ENCODE assay signal across 21 cellular contexts in genomic region chr4:147355849-147356248, GRCh38.
DNase-seq lines count a peak whose midpoint lies in the region; FAIRE-seq and TF ChIP-seq lines count a peak whose summit lies in the region.
"Had no signal": no experiment of that assay in that cellular context is flagged by ENCODE, and none has a peak within 500 bp of the region (broad histone marks: within the 10 kb centered on the region; RNA-seq: fewer than 3 reads in every experiment).

No MANE protein-coding gene starts in this region.

- no peaks in the 10 kb centered on the region for H3K27me3 Mint-ChIP-seq in MCF 10A (ENCODE audit: insufficient read depth, unreplicated experiment)

- no peak for FAIRE-seq in H54 (lab: Jason Lieb, UNC)

- TF ChIP-seq CTCF in MCF 10A (IDR thresholded peaks at IDR 0.05; ENCODE audit: unreplicated experiment) (no peak), breast epithelium (IDR thresholded peaks at IDR 0.05) (no peak), astrocyte of the spinal cord (IDR thresholded peaks at IDR 0.05; ENCODE audit: low read depth, low read length) (no peak)

- no peaks in the 10 kb centered on the region for H3K27me3 ChIP-seq in breast epithelium
- H3K27me3 ChIP-seq: stomach had no signal

- H3K9me3 ChIP-seq in breast epithelium = no peaks in the 10 kb centered on the region
- H3K9me3 ChIP-seq: stomach had no signal

- peaks cover 9% of the 10 kb centered on the region for H3K4me1 Mint-ChIP-seq in MCF 10A (ENCODE audit: insufficient read depth, unreplicated experiment)

- no peak for TF ChIP-seq POLR2A in breast epithelium (IDR thresholded peaks at IDR 0.05)
- no peak for TF ChIP-seq POLR2A in H54 (IDR thresholded peaks at IDR 0.05; ENCODE audit: low read depth, low read length)

- no peaks in the 10 kb centered on the region for H3K4me1 ChIP-seq in breast epithelium

- no peak overlapping the region for H3K4me3 ChIP-seq in breast epithelium
- no peak overlapping the region for H3K4me3 ChIP-seq in astrocyte of the spinal cord (ENCODE audit: low read depth, low read length)
- H3K4me3 ChIP-seq: skin epidermis, stomach had no signal

- POLR2A ChIA-PET in MCF 10A (lab: Yijun Ruan, JAX) = interaction anchor here (0.6 kb wide), 1 partner anchor 8 kb away, joined by 5 read pairs; no protein-coding TSS in a partner anchor

- DNase-seq in MCF 10A (ENCODE audit: unreplicated experiment) (peak; percentile 27), breast epithelium (ENCODE audit: low spot score in 2 of 2) (no peak), astrocyte of the spinal cord (ENCODE audit: low read depth, low spot score) (peak; percentile 95), glomerular visceral epithelial cell (ENCODE audit: extremely low spot score) (peak; percentile 15), NCI-H1436 treated with DMSO at 0.1 percent for 48 hours (lab: John Stamatoyannopoulos, UW) (no peak), DMS79 treated with DMSO at 0.1 percent for 48 hours (lab: John Stamatoyannopoulos, UW) (no peak), H54 (ENCODE audit: insufficient read length, low spot score) (no peak), NCI-H1092 (lab: John Stamatoyannopoulos, UW) (no peak)
- DNase-seq: activated CD4-positive, alpha-beta T cell treated with anti-CD3 and anti-CD28 coated beads, Interleukin-2, amount 50 U/mL, for 1 hour; anterior cingulate cortex; COR-L47; effector CD8-positive, alpha-beta T cell; H7; hippocampal formation; NCI-H2029 treated with DMSO at 0.1 percent for 48 hours; NCI-H82; Right ventricle myocardium superior; stomach; T-helper 9 cell had no signal

- intact Hi-C loops in MCF 10A (cut with micrococcal nuclease) = no loop called here
- intact Hi-C loops in breast epithelium (cut with DNase I; ENCODE audit: low total_unique reads) = loop anchor here (10.0 kb wide), 1 partner anchor 1029 kb away; no protein-coding TSS in a partner anchor

- peaks cover 5% of the 10 kb centered on the region for H3K36me3 Mint-ChIP-seq in MCF 10A (ENCODE audit: insufficient read depth, unreplicated experiment)

- in situ Hi-C loops in astrocyte of the spinal cord (cut with HindIII; ENCODE audit: low sequenced_read_pairs) = no loop called here

- no peak overlapping the region for H3K27ac Mint-ChIP-seq in MCF 10A (ENCODE audit: low read depth, unreplicated experiment)

- peaks cover 7% of the 10 kb centered on the region for H3K9me3 Mint-ChIP-seq in MCF 10A (ENCODE audit: unreplicated experiment)

- BruUV-seq in MCF 10A (replicated peaks; lab: Mats Ljungman, UMichigan) = no TSS peak

- no peaks in the 10 kb centered on the region for H3K36me3 ChIP-seq in breast epithelium
- H3K36me3 ChIP-seq: stomach had no signal

- CTCF ChIA-PET in MCF 10A (lab: Yijun Ruan, JAX) = interaction anchor here (0.6 to 1.0 kb wide), 2 partner anchors 12 to 13 kb away, joined by 3 to 4 read pairs; no protein-coding TSS in a partner anchor

- no peak overlapping the region for H3K27ac ChIP-seq in breast epithelium
- H3K27ac ChIP-seq: 22Rv1, stomach had no signal

- no peak overlapping the region for H3K4me3 Mint-ChIP-seq in MCF 10A (ENCODE audit: unreplicated experiment)

Comparison
In these comparisons a context has a peak if more than half of its experiments do, and no peak if none do; other contexts are left out.
1. DNase-seq: peak in MCF 10A (single experiment), astrocyte of the spinal cord (single experiment) and glomerular visceral epithelial cell (single experiment); none in breast epithelium (0 of 2), NCI-H1436 treated with DMSO at 0.1 percent for 48 hours (single experiment), DMS79 treated with DMSO at 0.1 percent for 48 hours (single experiment), H54 (single experiment) and NCI-H1092 (single experiment).